In the genomic region with DNA sequence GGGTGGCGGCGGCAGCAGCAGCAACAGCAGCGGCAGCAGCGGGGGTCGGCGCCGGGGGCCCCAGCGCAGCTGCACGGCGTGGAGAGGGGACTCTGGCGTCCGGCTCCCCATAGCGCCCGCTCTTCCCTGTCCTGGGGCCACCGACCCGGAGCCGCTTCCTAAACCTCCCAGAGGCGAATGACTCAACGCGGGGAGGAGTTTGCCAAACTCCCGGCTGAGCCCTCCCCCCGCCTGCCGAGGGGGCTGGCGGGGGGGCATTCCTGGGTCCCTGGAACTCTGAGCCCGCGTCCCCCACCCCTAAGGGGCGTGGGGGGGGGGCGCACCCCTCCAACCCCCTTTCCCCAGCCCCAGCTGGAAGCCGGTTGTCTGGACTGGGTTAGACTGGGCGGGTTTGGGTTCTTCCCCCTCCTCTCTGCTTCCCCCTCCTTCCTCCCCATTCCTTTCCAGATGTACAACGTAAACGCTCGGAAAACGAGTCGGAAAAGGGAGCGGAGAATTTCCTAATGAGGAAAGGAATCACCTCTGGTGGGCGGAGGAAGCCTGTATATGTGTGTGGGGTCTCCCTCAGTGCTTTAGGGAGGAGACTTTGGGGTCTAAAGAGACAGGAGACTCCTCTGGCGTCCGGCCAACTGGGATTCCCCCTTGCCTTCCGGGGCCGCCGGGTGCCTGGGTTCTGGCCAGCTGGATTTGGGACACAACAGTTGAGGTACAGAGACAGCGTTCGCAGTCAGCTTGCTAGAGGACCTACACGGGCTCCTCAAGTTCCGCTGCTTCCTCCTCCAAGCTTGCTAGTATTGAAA, we compare ENCODE assay signal across 8 cellular contexts. TPM values are rescaled to one million over a fixed set of nuclear protein-coding genes. Genes with fewer than 3 reads are reported as not detected.
A peak's percentile ranks its signal among the peaks of the same experiment; 100 is the strongest.
DNase-seq lines count a peak whose midpoint lies in the region; ATAC-seq lines count a peak whose summit lies in the region.

Gene ITGA5 (minus strand): TSS at position 179 of the 800 bp plus-strand sequence. CDS start 68 bp downstream, at position 111.

- H2BK12ac ChIP-seq in trophoblast cell (ENCODE audit: low read length), result peak within 1 kb of the TSS; percentile 74

- peak within 1 kb of the TSS; percentile 71 for H3K14ac ChIP-seq in trophoblast cell (ENCODE audit: low read length)

- H3K23ac ChIP-seq in trophoblast cell (ENCODE audit: low read length), result no peak within 1 kb of the TSS

- H3K4me2 ChIP-seq in trophoblast cell (ENCODE audit: low read length), result peak within 1 kb of the TSS; percentile 92

- peaks cover 18% of the 10 kb centered on the region for H3K79me1 ChIP-seq in trophoblast cell (ENCODE audit: low read length)

- no peaks in the 10 kb centered on the region for H3K36me3 ChIP-seq in trophoblast cell (ENCODE audit: control insufficient read depth in 1 of 2, insufficient read depth in 2 of 2, low read length in 2 of 2)

- peaks cover 10% of the 10 kb centered on the region for H3K79me2 ChIP-seq in trophoblast cell (ENCODE audit: control insufficient read depth, insufficient read depth, low read length, poor library complexity)

- H3K4me1 ChIP-seq in trophoblast cell (ENCODE audit: control insufficient read depth in 1 of 2, insufficient read depth in 2 of 2, low read length in 2 of 2), result peaks cover 22 to 25% of the 10 kb centered on the region in 2 experiments

- H3K18ac ChIP-seq in trophoblast cell (ENCODE audit: low read length), result peak within 1 kb of the TSS; percentile 89

- H3K4me3 ChIP-seq in GM08714 (ENCODE audit: low read length) (peak within 1 kb of the TSS; percentile 70), trophoblast cell (ENCODE audit: low read depth, low read length) (peak within 1 kb of the TSS; percentile 91)

- H3K4ac ChIP-seq in trophoblast cell (ENCODE audit: low read depth, low read length), result peak within 1 kb of the TSS; percentile 77

- peak within 1 kb of the TSS; percentile 37 for H3K27ac ChIP-seq in trophoblast cell (ENCODE audit: low read depth, low read length)

- peak within 1 kb of the TSS; percentile 84 for H3K9ac ChIP-seq in trophoblast cell (ENCODE audit: low read length)

- DNase-seq in RPMI7951 (ENCODE audit: low read depth), result peak; percentile 75
- DNase-seq in amniotic epithelial cell (ENCODE audit: low read depth), result peak; percentile 60
- DNase-seq in left cardiac atrium, result peak; percentile 90
- DNase-seq in trophoblast cell, result peak; percentile 74 to 85
- no peak for DNase-seq in globus pallidus (ENCODE audit: low spot score)

- no CpG with 5 or more reads among the region's 46 CpGs for WGBS in trophoblast cell (ENCODE audit: extremely low coverage, insufficient coverage, insufficient read length)

- ATAC-seq in left cardiac atrium (peak; percentile 83 to 84), HG03025 (IDR thresholded peaks at IDR 0.05; ENCODE audit: low FRiP score, unreplicated experiment) (no peak), GM18498 (IDR thresholded peaks at IDR 0.05; ENCODE audit: unreplicated experiment) (no peak)

- H4K12ac ChIP-seq in trophoblast cell (ENCODE audit: low read depth, low read length), result peak within 1 kb of the TSS; percentile 78

- intact Hi-C loops in left cardiac atrium (cut with DNase I), result no loop called here

- peak within 1 kb of the TSS; percentile 80 for H2BK120ac ChIP-seq in trophoblast cell (ENCODE audit: insufficient read depth, low read length, poor library complexity)

- peak within 1 kb of the TSS; percentile 90 for H4K91ac ChIP-seq in trophoblast cell (ENCODE audit: low read depth, low read length)

- peak within 1 kb of the TSS; percentile 11 for H2AK5ac ChIP-seq in trophoblast cell (ENCODE audit: low read length)

- no peaks in the 10 kb centered on the region for H3K9me3 ChIP-seq in trophoblast cell (ENCODE audit: insufficient read depth, low read depth, low read length)

- H3K27me3 ChIP-seq in trophoblast cell (ENCODE audit: insufficient read depth, low read length), result no peaks in the 10 kb centered on the region

- peak within 1 kb of the TSS; percentile 87 for H2AFZ ChIP-seq in trophoblast cell (ENCODE audit: insufficient read depth, low read length, poor library complexity)

- H4K8ac ChIP-seq in trophoblast cell (ENCODE audit: low read depth, low read length), result peak within 1 kb of the TSS; percentile 82

- H2BK5ac ChIP-seq in trophoblast cell (ENCODE audit: low read depth, low read length, poor library complexity), result peak within 1 kb of the TSS; percentile 79

RNA-seq across cellular contexts. Expression of gene ITGA5, which starts in this region (rescaled TPM):
- 154 and 167 TPM in 2 replicates for total RNA-seq in RPMI7951 (2014; rRNA removed; shearing (Covaris generic))
- total RNA-seq in left cardiac atrium, result 100 to 1,000 TPM in 1 of 2 donors, 10 to 100 TPM in 1; 45.7 to 133 TPM
- polyA plus RNA-seq in trophoblast cell (2013), result 81.6 and 90.0 TPM in 2 replicates

Comparison
In these comparisons a context has a peak if more than half of its experiments do, and no peak if none do; other contexts are left out.
1. ATAC-seq: peak in left cardiac atrium (2 of 2); none in HG03025 (single experiment) and GM18498 (single experiment).